In the genomic region with DNA sequence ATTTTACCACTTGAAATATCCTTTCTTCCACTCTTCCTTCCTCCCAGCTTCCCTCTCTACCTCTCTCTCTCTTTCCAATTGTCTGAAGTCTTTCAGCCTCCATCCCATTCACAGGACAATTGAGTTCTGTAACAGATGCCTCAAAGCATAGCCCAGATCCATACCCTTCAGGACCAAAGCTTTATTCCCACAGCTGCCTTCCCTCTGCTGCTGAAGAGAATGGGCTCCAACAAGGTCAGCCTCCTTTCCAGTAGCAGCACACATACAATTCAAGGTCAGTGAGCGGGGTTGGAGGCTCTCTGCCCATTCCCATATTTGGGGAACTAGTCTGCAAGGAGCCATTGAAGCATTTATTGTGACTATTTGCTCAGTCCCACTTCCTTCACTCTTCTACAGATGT, we compare ENCODE assay signal across 27 cellular contexts.
"Had no signal": no experiment of that assay in that cellular context is flagged by ENCODE, and none has a peak within 500 bp of the region (broad histone marks: within the 10 kb centered on the region; RNA-seq: fewer than 3 reads in every experiment).

No MANE protein-coding gene starts in this region.

- H3K4me3 ChIP-seq: coronary artery, esophagus squamous epithelium, lung, mucosa of descending colon, prostate gland, right lobe of liver, thoracic aorta, tibial nerve, upper lobe of right lung, vagina had no signal

- H3K27me3 ChIP-seq: esophagus squamous epithelium, right lobe of liver, tibial nerve, upper lobe of right lung, vagina had no signal

- DNase-seq: dermis blood vessel endothelial cell; effector memory CD4-positive, alpha-beta T cell; erythroblast; esophagus squamous epithelium; foreskin melanocyte; hypothalamus; kidney; mucosa of descending colon; naive thymus-derived CD4-positive, alpha-beta T cell; nucleus accumbens; right lobe of liver; small intestine; stimulated activated CD4-positive, alpha-beta T cell treated with anti-CD3 and anti-CD28 coated beads, Interleukin-15, amount 100 ng/mL, for 24 hours; stimulated activated CD4-positive, alpha-beta T cell treated with anti-CD3 and anti-CD28 coated beads, Interleukin-2, amount 100 ng/mL, for 48 hours; stimulated activated naive B cell treated with anti-CD40 and anti-IgM and Interleukin-4, amounts not matched to agents 10 μg/mL and 1 μg/mL and 100 μg/mL, for 72 hours; upper lobe of right lung had no signal

- H3K4me1 ChIP-seq: esophagus squamous epithelium, prostate gland, right lobe of liver, tibial nerve, upper lobe of right lung, vagina had no signal

- H3K27ac ChIP-seq: coronary artery, esophagus squamous epithelium, prostate gland, right lobe of liver, thoracic aorta, tibial nerve, upper lobe of right lung, vagina had no signal

- H3K36me3 Mint-ChIP-seq: memory B cell; stimulated activated naive B cell treated with anti-CD40 and anti-IgM and Interleukin-4, amounts not matched to agents 10 μg/mL and 1 μg/mL and 100 μg/mL, for 72 hours had no signal

- H3K27me3 Mint-ChIP-seq: memory B cell; naive thymus-derived CD4-positive, alpha-beta T cell; stimulated activated naive B cell treated with anti-CD40 and anti-IgM and Interleukin-4, amounts not matched to agents 10 μg/mL and 1 μg/mL and 100 μg/mL, for 72 hours; stimulated activated naive CD8-positive, alpha-beta T cell treated with anti-CD3 and anti-CD28 coated beads, Interleukin-15, Interleukin-2, amounts not matched to agents 100 ng/mL and 50 ng/mL, for 24 hours had no signal

- H3K4me1 Mint-ChIP-seq: nephron had no signal

- ATAC-seq: left lobe of liver; mucosa of descending colon; naive thymus-derived CD4-positive, alpha-beta T cell; right lobe of liver; upper lobe of right lung had no signal

- H3K4me3 Mint-ChIP-seq: memory B cell; mesothelial cell of epicardium; naive thymus-derived CD4-positive, alpha-beta T cell; nephron; stimulated activated naive B cell treated with anti-CD40 and anti-IgM and Interleukin-4, amounts not matched to agents 10 μg/mL and 1 μg/mL and 100 μg/mL, for 72 hours; stimulated activated naive CD8-positive, alpha-beta T cell treated with anti-CD3 and anti-CD28 coated beads, Interleukin-15, Interleukin-2, amounts not matched to agents 100 ng/mL and 50 ng/mL, for 24 hours had no signal

- H3K36me3 ChIP-seq: prostate gland, thoracic aorta, tibial nerve, upper lobe of right lung, vagina had no signal

- H3K9me3 Mint-ChIP-seq: memory B cell; mesothelial cell of epicardium; naive thymus-derived CD4-positive, alpha-beta T cell; nephron; stimulated activated naive B cell treated with anti-CD40 and anti-IgM and Interleukin-4, amounts not matched to agents 10 μg/mL and 1 μg/mL and 100 μg/mL, for 72 hours; stimulated activated naive CD8-positive, alpha-beta T cell treated with anti-CD3 and anti-CD28 coated beads, Interleukin-15, Interleukin-2, amounts not matched to agents 100 ng/mL and 50 ng/mL, for 24 hours had no signal

- H3K27ac Mint-ChIP-seq: memory B cell; mesothelial cell of epicardium; nephron; stimulated activated naive B cell treated with anti-CD40 and anti-IgM and Interleukin-4, amounts not matched to agents 10 μg/mL and 1 μg/mL and 100 μg/mL, for 72 hours; stimulated activated naive CD8-positive, alpha-beta T cell treated with anti-CD3 and anti-CD28 coated beads, Interleukin-15, Interleukin-2, amounts not matched to agents 100 ng/mL and 50 ng/mL, for 24 hours had no signal
